Comparison of ENCODE assay signal across 1 cellular context in the genomic region with DNA sequence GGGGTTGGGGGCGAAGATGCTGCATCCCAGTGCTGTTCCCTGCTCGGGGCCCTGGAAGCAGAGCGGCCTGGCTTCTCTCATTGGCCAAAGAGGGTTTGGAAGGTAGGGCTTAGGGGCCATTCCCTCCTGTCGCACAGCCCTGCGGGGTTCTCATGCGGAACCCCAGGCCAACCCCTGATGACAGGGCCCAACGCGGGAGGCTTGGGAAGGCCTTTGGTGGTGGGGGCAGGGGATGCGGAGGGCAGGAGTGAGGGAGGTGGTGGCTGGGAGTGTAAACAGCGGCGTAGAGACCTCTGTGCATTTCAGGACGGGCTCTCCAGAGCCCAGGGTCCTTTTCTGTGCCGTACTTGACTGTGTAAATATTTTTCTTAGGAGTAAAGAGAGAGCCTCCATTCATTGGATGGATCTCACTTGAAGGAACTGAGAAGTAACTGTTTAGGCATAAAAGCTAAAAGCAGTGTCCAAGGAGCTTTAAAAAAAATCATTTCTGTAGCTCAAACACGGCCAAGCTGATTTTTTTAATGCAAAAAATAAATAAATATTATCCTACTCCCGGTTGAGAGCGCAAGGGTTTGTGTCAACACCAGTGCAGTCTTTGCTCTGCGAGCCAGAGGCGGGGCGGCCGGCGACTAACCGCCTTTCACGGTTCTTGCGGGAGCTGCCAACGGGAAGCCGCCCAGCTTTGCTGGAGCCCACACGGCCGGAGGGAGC.
TF ChIP-seq lines count a peak whose summit lies in the region.

No MANE protein-coding gene starts in this region.

TF ChIP-seq in HepG2, 621 proteins besides CTCF, POLR2A, EP300 and RAD21 (continued from another document and continues in another):
- TF ChIP-seq, protein P1, sequence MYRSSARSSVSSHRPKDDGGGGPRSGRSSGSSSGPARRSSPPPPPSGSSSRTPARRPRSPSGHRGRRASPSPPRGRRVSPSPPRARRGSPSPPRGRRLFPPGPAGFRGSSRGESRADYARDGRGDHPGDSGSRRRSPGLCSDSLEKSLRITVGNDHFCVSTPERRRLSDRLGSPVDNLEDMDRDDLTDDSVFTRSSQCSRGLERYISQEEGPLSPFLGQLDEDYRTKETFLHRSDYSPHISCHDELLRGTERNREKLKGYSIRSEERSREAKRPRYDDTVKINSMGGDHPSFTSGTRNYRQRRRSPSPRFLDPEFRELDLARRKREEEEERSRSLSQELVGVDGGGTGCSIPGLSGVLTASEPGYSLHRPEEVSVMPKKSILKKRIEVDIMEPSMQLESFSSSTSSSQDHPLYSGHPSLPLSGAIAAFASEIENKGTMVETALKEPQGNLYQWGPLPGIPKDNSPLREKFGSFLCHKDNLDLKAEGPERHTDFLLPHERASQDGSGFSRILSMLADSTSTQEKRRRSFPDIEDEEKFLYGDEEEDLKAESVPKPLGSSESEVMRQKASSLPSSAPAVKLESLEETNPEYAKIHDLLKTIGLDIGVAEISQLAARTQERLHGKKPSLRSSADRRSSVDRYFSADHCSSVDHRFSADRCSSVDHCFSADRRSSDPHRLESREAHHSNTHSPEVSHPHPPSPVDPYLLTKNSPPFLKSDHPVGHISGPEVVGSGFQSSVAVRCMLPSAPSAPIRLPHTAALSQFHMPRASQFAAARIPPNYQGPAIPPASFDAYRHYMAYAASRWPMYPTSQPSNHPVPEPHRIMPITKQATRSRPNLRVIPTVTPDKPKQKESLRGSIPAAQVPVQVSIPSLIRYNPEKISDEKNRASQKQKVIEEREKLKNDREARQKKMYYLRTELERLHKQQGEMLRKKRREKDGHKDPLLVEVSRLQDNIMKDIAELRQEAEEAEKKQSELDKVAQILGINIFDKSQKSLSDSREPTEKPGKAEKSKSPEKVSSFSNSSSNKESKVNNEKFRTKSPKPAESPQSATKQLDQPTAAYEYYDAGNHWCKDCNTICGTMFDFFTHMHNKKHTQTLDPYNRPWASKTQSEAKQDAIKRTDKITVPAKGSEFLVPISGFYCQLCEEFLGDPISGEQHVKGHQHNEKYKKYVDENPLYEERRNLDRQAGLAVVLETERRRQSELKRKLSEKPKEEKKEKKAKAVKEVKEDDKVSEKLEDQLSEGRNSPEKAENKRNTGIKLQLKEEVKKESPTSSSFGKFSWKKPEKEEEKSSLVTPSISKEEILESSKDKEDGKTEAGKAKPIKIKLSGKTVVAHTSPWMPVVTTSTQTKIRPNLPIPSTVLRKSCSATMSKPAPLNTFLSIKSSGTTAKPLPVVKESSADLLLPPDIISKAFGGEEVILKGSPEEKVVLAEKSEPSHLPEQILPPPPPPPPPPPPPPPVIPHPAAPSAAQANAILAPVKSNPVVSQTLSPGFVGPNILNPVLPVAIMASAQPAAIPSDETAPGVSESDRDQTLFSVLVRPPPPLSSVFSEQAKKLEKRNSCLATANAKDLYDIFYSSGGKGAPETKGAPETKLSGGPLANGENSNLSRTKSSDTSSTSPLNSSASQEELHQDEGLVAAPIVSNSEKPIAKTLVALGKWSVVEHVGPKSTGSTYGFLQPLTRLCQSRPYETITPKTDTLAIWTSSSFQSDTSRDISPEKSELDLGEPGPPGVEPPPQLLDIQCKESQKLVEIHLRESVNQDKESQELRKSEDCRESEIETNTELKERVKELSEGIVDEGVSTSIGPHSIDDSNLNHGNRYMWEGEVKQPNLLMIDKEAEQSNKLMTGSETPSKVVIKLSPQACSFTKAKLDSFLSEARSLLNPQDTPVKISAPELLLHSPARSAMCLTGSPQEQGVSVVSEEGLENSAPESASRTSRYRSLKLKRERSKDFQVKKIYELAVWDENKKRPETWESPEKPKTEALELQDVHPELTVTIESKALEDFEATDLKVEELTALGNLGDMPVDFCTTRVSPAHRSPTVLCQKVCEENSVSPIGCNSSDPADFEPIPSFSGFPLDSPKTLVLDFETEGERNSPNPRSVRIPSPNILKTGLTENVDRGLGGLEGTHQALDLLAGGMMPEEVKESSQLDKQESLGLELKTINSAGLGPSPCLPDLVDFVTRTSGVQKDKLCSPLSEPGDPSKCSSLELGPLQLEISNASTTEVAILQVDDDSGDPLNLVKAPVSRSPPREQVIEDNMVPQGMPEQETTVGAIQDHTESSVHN (CRISPR knock-in tag; IDR thresholded peaks at IDR 0.05), result no peak
- no peak for TF ChIP-seq HNF4G (IDR thresholded peaks at IDR 0.05; ENCODE audit: borderline replicate concordance, low read depth, low read length)
- TF ChIP-seq HNF4G (CRISPR knock-in tag; IDR thresholded peaks at IDR 0.05; ENCODE audit: borderline replicate concordance, low read depth), result peak; percentile 45; the same call in 1 of the 2 replicates
- no peak for TF ChIP-seq ZNF441 (CRISPR knock-in tag; IDR thresholded peaks at IDR 0.05; ENCODE audit: borderline replicate concordance)
- TF ChIP-seq FOXP4 (CRISPR knock-in tag; IDR thresholded peaks at IDR 0.05), result peak; percentile 76
- TF ChIP-seq TMF1 (CRISPR knock-in tag; IDR thresholded peaks at IDR 0.05; ENCODE audit: low read depth), result no peak
- TF ChIP-seq KLF15 (CRISPR knock-in tag; IDR thresholded peaks at IDR 0.05; ENCODE audit: borderline replicate concordance), result no peak; the same call in 1 of the 2 replicates
- TF ChIP-seq KDM2A (CRISPR knock-in tag; IDR thresholded peaks at IDR 0.05; ENCODE audit: borderline replicate concordance, low read depth), result 0 out of 2 replicates have a peak, but pooled peaks have one; percentile 41
- TF ChIP-seq SETDB1 (CRISPR knock-in tag; IDR thresholded peaks at IDR 0.05; ENCODE audit: borderline replicate concordance), result no peak
- TF ChIP-seq, protein P2, sequence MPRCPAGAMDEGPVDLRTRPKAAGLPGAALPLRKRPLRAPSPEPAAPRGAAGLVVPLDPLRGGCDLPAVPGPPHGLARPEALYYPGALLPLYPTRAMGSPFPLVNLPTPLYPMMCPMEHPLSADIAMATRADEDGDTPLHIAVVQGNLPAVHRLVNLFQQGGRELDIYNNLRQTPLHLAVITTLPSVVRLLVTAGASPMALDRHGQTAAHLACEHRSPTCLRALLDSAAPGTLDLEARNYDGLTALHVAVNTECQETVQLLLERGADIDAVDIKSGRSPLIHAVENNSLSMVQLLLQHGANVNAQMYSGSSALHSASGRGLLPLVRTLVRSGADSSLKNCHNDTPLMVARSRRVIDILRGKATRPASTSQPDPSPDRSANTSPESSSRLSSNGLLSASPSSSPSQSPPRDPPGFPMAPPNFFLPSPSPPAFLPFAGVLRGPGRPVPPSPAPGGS (CRISPR knock-in tag; IDR thresholded peaks at IDR 0.05), result no peak
- no peak for TF ChIP-seq HCFC1 (IDR thresholded peaks at IDR 0.05; ENCODE audit: low read depth, low read length)
- TF ChIP-seq, protein P3, sequence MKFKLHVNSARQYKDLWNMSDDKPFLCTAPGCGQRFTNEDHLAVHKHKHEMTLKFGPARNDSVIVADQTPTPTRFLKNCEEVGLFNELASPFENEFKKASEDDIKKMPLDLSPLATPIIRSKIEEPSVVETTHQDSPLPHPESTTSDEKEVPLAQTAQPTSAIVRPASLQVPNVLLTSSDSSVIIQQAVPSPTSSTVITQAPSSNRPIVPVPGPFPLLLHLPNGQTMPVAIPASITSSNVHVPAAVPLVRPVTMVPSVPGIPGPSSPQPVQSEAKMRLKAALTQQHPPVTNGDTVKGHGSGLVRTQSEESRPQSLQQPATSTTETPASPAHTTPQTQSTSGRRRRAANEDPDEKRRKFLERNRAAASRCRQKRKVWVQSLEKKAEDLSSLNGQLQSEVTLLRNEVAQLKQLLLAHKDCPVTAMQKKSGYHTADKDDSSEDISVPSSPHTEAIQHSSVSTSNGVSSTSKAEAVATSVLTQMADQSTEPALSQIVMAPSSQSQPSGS (CRISPR knock-in tag; IDR thresholded peaks at IDR 0.05), result no peak
- no peak for TF ChIP-seq SRSF1 (optimal IDR thresholded peaks at IDR 0.05; ENCODE audit: low read depth, low read length)
- no peak for TF ChIP-seq SNAI1 (CRISPR knock-in tag; IDR thresholded peaks at IDR 0.05; ENCODE audit: borderline replicate concordance)
- TF ChIP-seq ZBTB7A (CRISPR knock-in tag; IDR thresholded peaks at IDR 0.05), result no peak; the same call in 1 of the 2 replicates
- TF ChIP-seq, protein P4, sequence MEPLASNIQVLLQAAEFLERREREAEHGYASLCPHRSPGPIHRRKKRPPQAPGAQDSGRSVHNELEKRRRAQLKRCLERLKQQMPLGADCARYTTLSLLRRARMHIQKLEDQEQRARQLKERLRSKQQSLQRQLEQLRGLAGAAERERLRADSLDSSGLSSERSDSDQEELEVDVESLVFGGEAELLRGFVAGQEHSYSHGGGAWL (CRISPR knock-in tag; IDR thresholded peaks at IDR 0.05), result no peak
- TF ChIP-seq SSRP1 (CRISPR knock-in tag; IDR thresholded peaks at IDR 0.05), result no peak
- TF ChIP-seq ZNF224 (CRISPR knock-in tag; IDR thresholded peaks at IDR 0.05), result no peak
- no peak for TF ChIP-seq ZNF780A (CRISPR knock-in tag; IDR thresholded peaks at IDR 0.05)
- no peak for TF ChIP-seq NFYB (CRISPR knock-in tag; IDR thresholded peaks at IDR 0.05)
- no peak for TF ChIP-seq ZFP62 (CRISPR knock-in tag; IDR thresholded peaks at IDR 0.05)
- peak; percentile 85 for TF ChIP-seq FOXO1 (CRISPR knock-in tag; IDR thresholded peaks at IDR 0.05)
- no peak for TF ChIP-seq MYNN (CRISPR knock-in tag; IDR thresholded peaks at IDR 0.05; ENCODE audit: low read depth)
- no peak for TF ChIP-seq SMARCC2 (IDR thresholded peaks at IDR 0.05)
- no peak for TF ChIP-seq GATAD1 (CRISPR knock-in tag; IDR thresholded peaks at IDR 0.05)
- peak; percentile 63 for TF ChIP-seq MED1 (CRISPR knock-in tag; IDR thresholded peaks at IDR 0.05)
- TF ChIP-seq GLMP (CRISPR knock-in tag; IDR thresholded peaks at IDR 0.05; ENCODE audit: borderline replicate concordance), result no peak
- TF ChIP-seq NFE2L1 (CRISPR knock-in tag; IDR thresholded peaks at IDR 0.05; ENCODE audit: borderline replicate concordance), result no peak
- no peak for TF ChIP-seq ZNF768 (CRISPR knock-in tag; IDR thresholded peaks at IDR 0.05)
- TF ChIP-seq YY1 (IDR thresholded peaks at IDR 0.05; ENCODE audit: insufficient read depth, insufficient replicate concordance, low read depth, low read length), result no peak
- TF ChIP-seq PCBP1 (IDR thresholded peaks at IDR 0.05; ENCODE audit: borderline replicate concordance, low read depth, low read length), result no peak
- no peak for TF ChIP-seq ZNF776 (CRISPR knock-in tag; IDR thresholded peaks at IDR 0.05)
- TF ChIP-seq MIER3 (CRISPR knock-in tag; IDR thresholded peaks at IDR 0.05; ENCODE audit: borderline replicate concordance), result no peak
- no peak for TF ChIP-seq ELF4 (CRISPR knock-in tag; IDR thresholded peaks at IDR 0.05; ENCODE audit: borderline replicate concordance)
- TF ChIP-seq MEIS2 (CRISPR knock-in tag; IDR thresholded peaks at IDR 0.05), result no peak
- TF ChIP-seq ZNF878 (CRISPR knock-in tag; IDR thresholded peaks at IDR 0.05), result no peak
- no peak for TF ChIP-seq NAIF1 (CRISPR knock-in tag; IDR thresholded peaks at IDR 0.05; ENCODE audit: borderline replicate concordance)
- TF ChIP-seq ZIK1 (CRISPR knock-in tag; IDR thresholded peaks at IDR 0.05; ENCODE audit: borderline replicate concordance, low read depth), result no peak
- no peak for TF ChIP-seq ZNF510 (CRISPR knock-in tag; IDR thresholded peaks at IDR 0.05; ENCODE audit: low read depth)
- no peak for TF ChIP-seq EHMT2 (IDR thresholded peaks at IDR 0.05; ENCODE audit: borderline replicate concordance, low read depth, low read length)
- no peak for TF ChIP-seq NFIB (CRISPR knock-in tag; IDR thresholded peaks at IDR 0.05; ENCODE audit: borderline replicate concordance)
- TF ChIP-seq, protein P5, sequence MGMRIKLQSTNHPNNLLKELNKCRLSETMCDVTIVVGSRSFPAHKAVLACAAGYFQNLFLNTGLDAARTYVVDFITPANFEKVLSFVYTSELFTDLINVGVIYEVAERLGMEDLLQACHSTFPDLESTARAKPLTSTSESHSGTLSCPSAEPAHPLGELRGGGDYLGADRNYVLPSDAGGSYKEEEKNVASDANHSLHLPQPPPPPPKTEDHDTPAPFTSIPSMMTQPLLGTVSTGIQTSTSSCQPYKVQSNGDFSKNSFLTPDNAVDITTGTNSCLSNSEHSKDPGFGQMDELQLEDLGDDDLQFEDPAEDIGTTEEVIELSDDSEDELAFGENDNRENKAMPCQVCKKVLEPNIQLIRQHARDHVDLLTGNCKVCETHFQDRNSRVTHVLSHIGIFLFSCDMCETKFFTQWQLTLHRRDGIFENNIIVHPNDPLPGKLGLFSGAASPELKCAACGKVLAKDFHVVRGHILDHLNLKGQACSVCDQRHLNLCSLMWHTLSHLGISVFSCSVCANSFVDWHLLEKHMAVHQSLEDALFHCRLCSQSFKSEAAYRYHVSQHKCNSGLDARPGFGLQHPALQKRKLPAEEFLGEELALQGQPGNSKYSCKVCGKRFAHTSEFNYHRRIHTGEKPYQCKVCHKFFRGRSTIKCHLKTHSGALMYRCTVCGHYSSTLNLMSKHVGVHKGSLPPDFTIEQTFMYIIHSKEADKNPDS (CRISPR knock-in tag; IDR thresholded peaks at IDR 0.05), result no peak
- TF ChIP-seq ZBTB1 (CRISPR knock-in tag; IDR thresholded peaks at IDR 0.05; ENCODE audit: borderline replicate concordance), result no peak
- TF ChIP-seq AHR (CRISPR knock-in tag; IDR thresholded peaks at IDR 0.05), result no peak
